In genomic region chr4:78720994-78721677, GRCh38 we compare ENCODE assay signal across 8 cellular contexts. TPM values are rescaled to one million over a fixed set of nuclear protein-coding genes. Genes with fewer than 3 reads are reported as not detected.
DNase-seq lines count a peak whose midpoint lies in the region; ATAC-seq, FAIRE-seq and TF ChIP-seq lines count a peak whose summit lies in the region.

No MANE protein-coding gene starts in this region.

- WGBS in K562 (ENCODE audit: insufficient coverage, low coverage, missing lambda C conversion rate) = 2% methylated on average over 10 of the region's 10 CpGs

- H4K20me1 ChIP-seq in BLaER1 treated with 17β-estradiol and CSF1 and Interleukin-3, amounts not matched to agents 10 nM and 100 nM = no peaks in the 10 kb centered on the region
- no peaks in the 10 kb centered on the region for H4K20me1 ChIP-seq in K562 (replicated peaks; ENCODE audit: control insufficient read depth, insufficient read depth, low read length)

- peaks cover 21 to 39% (median 28%) of the 10 kb centered on the region in 10 experiments for H3K4me1 ChIP-seq in BLaER1 treated with 17β-estradiol and CSF1 and Interleukin-3, amounts not matched to agents 10 nM and 100 nM
- peaks cover 43% of the 10 kb centered on the region for H3K4me1 ChIP-seq in HUES48 (ENCODE audit: control insufficient read depth, insufficient read depth, low read length)
- H3K4me1 ChIP-seq in K562 (replicated peaks in 1 of 2; ENCODE audit: control insufficient read depth in 2 of 2, insufficient read depth in 2 of 2, low read length in 2 of 2) = peaks cover 16 to 45% of the 10 kb centered on the region in 2 experiments

- peak in 1 of 2 experiments; percentile 35; a peak in 2 of 4 replicates for TF ChIP-seq RAD21 in K562 (CRISPR knock-in tag; conservative IDR thresholded peaks at IDR 0.05 in 1 of 2, IDR thresholded peaks at IDR 0.05 in 1 of 2)

- H3K9ac ChIP-seq in BLaER1 treated with 17β-estradiol and CSF1 and Interleukin-3, amounts not matched to agents 10 nM and 100 nM = peak overlapping the region in 3 of 11 experiments; percentile 25 to 60 (median 34); a peak in 3 of 22 replicates
- H3K9ac ChIP-seq in HUES48 (ENCODE audit: low read depth, low read length) = no peak overlapping the region
- peak overlapping the region; percentile 68 to 69; a peak in 3 of 4 replicates for H3K9ac ChIP-seq in K562 (ENCODE audit: insufficient read depth in 1 of 2, low read depth in 2 of 2, low read length in 2 of 2)

- DNase-seq in GM20000 (ENCODE audit: low spot score) (peak; percentile 23), K562 (ENCODE audit: extremely low read depth in 1 of 4, low spot score in 3 of 4) (peak; percentile 30 to 93 (median 57)), DMS79 (lab: John Stamatoyannopoulos, UW) (no peak), NAMALWA (ENCODE audit: low spot score) (no peak), GM19238 (ENCODE audit: insufficient read length, low spot score) (no peak)
- peak; percentile 1 to 2 for DNase-seq in stimulated activated CD4-positive, alpha-beta T cell treated with anti-CD3 and anti-CD28 coated beads, Interleukin-4, amount 100 ng/mL, for 48 hours (ENCODE audit: low read depth in 2 of 2)

- peak overlapping the region; percentile 55 to 86 (median 68) for H3K4me2 ChIP-seq in BLaER1 treated with 17β-estradiol and CSF1 and Interleukin-3, amounts not matched to agents 10 nM and 100 nM
- H3K4me2 ChIP-seq in K562 (ENCODE audit: insufficient read depth, low read length) = peak overlapping the region; percentile 77

- TF ChIP-seq EP300 in K562 (IDR thresholded peaks at IDR 0.05; ENCODE audit: low read length) = peak; percentile 97

- peak overlapping the region; percentile 81 for H2AFZ ChIP-seq in K562 (ENCODE audit: low read depth, low read length)

- FAIRE-seq in K562 (lab: Jason Lieb, UNC) = peak; percentile 95

- POLR2A ChIA-PET in K562 (lab: Yijun Ruan, JAX) = interaction anchor here (0.6 to 1.9 kb wide), 6 partner anchors 9 to 475 kb away, joined by 3 to 12 read pairs (median 3); partner anchors contain the start of gene BMP2K

- in situ Hi-C loops in K562 (cut with MboI) = no loop called here

- H3K4me3 ChIP-seq in BLaER1 treated with 17β-estradiol and CSF1 and Interleukin-3, amounts not matched to agents 10 nM and 100 nM = peak overlapping the region in 2 of 10 experiments; percentile 11; a peak in 1 of 20 replicates
- peak overlapping the region; percentile 33; the same call in 1 of the 2 replicates for H3K4me3 ChIP-seq in HUES48 (ENCODE audit: low read depth, low read length)
- H3K4me3 ChIP-seq in K562 = peak overlapping the region; percentile 18; the same call in 1 of the 2 replicates

- H3K27me3 ChIP-seq in BLaER1 treated with 17β-estradiol and CSF1 and Interleukin-3, amounts not matched to agents 10 nM and 100 nM = no peaks in the 10 kb centered on the region
- H3K27me3 ChIP-seq in HUES48 (ENCODE audit: control insufficient read depth, insufficient read depth, low read length) (peaks cover 7% of the 10 kb centered on the region), K562 (ENCODE audit: control insufficient read depth in 2 of 2, insufficient read depth in 2 of 2, low read length in 2 of 2) (no peaks in the 10 kb centered on the region)

- H3K9me3 ChIP-seq in BLaER1 treated with 17β-estradiol and CSF1 and Interleukin-3, amounts not matched to agents 10 nM and 100 nM (replicated peaks in 1 of 11) = no peaks in the 10 kb centered on the region
- H3K9me3 ChIP-seq in HUES48 (ENCODE audit: control insufficient read depth, insufficient read depth, low read length) (no peaks in the 10 kb centered on the region), K562 (replicated peaks; ENCODE audit: control insufficient read depth, insufficient read depth, low read depth, low read length) (no peaks in the 10 kb centered on the region)

- TF ChIP-seq POLR2A in K562 (conservative IDR thresholded peaks at IDR 0.05) = peak; percentile 72

- TF ChIP-seq CTCF in GM20000 (IDR thresholded peaks at IDR 0.05; ENCODE audit: extremely low read depth, missing control alignments) (no peak), K562 (IDR thresholded peaks at IDR 0.05 in 2 of 3, conservative IDR thresholded peaks at IDR 0.05 in 1 of 3; ENCODE audit: insufficient read depth in 2 of 3, low read depth in 1 of 3, low read length in 3 of 3) (no peak)

- peak overlapping the region in 5 of 11 experiments; percentile 37 to 59 (median 42); a peak in 9 of 22 replicates for H3K27ac ChIP-seq in BLaER1 treated with 17β-estradiol and CSF1 and Interleukin-3, amounts not matched to agents 10 nM and 100 nM
- peak overlapping the region; percentile 16 for H3K27ac ChIP-seq in HUES48 (ENCODE audit: low read depth, low read length)
- peak overlapping the region; percentile 93 for H3K27ac ChIP-seq in K562 (ENCODE audit: extremely low read depth, low read depth, low read length)

- no peaks in the 10 kb centered on the region for H3K36me3 ChIP-seq in BLaER1 treated with 17β-estradiol and CSF1 and Interleukin-3, amounts not matched to agents 10 nM and 100 nM
- H3K36me3 ChIP-seq in HUES48 (ENCODE audit: control insufficient read depth, insufficient read depth, low read length) = no peaks in the 10 kb centered on the region
- no peaks in the 10 kb centered on the region; the same call in 2 of the 3 replicates for H3K36me3 ChIP-seq in K562 (ENCODE audit: control insufficient read depth, insufficient read depth, low read length)

- CTCF ChIA-PET in K562 (lab: Yijun Ruan, JAX; ENCODE audit: low intra/inter-chr PET ratio) = no interaction called here

- peak; percentile 96 for ATAC-seq in K562

- H3K9me1 ChIP-seq in K562 (ENCODE audit: control insufficient read depth, insufficient read depth, low read length) = no peaks in the 10 kb centered on the region

- BruUV-seq in K562 (replicated peaks; lab: Mats Ljungman, UMichigan) = no TSS peak

- intact Hi-C loops in K562 (cut with micrococcal nuclease) = loop anchor here (2.0 kb wide), 2 partner anchors 28 to 76 kb away; no protein-coding TSS in a partner anchor

- H3K79me2 ChIP-seq in K562 (ENCODE audit: control insufficient read depth, insufficient read depth, low read length) = peaks cover 6% of the 10 kb centered on the region; the same call in 2 of the 3 replicates

TF ChIP-seq in K562, 482 proteins besides CTCF, POLR2A, EP300 and RAD21 (continues in another document):
- TF ChIP-seq CHD1 (IDR thresholded peaks at IDR 0.05; ENCODE audit: low read length) (no peak), XRCC4 (IDR thresholded peaks at IDR 0.05; ENCODE audit: extremely low read depth, insufficient read depth, insufficient read length) (no peak), ZNF408 (CRISPR knock-in tag; IDR thresholded peaks at IDR 0.05; ENCODE audit: low read depth) (no peak), NFE2 (IDR thresholded peaks at IDR 0.05; ENCODE audit: low read depth) (peak; percentile 59; the same call in 1 of the 2 replicates), ZC3H11A (IDR thresholded peaks at IDR 0.05; ENCODE audit: low read depth, low read length) (no peak)

RNA-seq across cellular contexts. Expression of gene BMP2K, which starts 55.0 kb away (rescaled TPM):
- 277 and 609 TPM in 2 replicates for total RNA-seq in K562 (2011; cell fraction: chromatin; rRNA removed; ENCODE audit: low replicate concordance)
- total RNA-seq in K562 (2011; cell fraction: nucleolus; rRNA removed) = 85.4 and 124 TPM in 2 replicates
- 181 and 239 TPM in 2 replicates for total RNA-seq in K562 (2011; cell fraction: nucleoplasm; rRNA removed)
- total RNA-seq in K562 (2014; rRNA removed) (87.6 and 88.6 TPM in 2 replicates), K562 (2014; rRNA removed; fragmentation: Illumina TruSeq; extraction: Trizol) (141 and 176 TPM in 2 replicates), K562 (2015; rRNA removed; fragmentation: Illumina TruSeq; extraction: Trizol) (202 and 217 TPM in 2 replicates), K562 (2021) (104 and 120 TPM in 2 replicates)
- polyA plus RNA-seq in K562 (2011; rRNA removed) (125 and 150 TPM in 2 replicates), K562 (2014; fragmentation: Illumina TruSeq; extraction: Trizol) (96.8 and 104 TPM in 2 replicates), K562 (2014; fragmentation: Nextera tagmentation; extraction: Ambion mirVana) (10 to 100 TPM; 17.0 to 24.0 TPM), K562 (2014; rRNA removed) (76.3 and 85.8 TPM in 2 replicates)
- polyA plus RNA-seq in K562 (2011; cell fraction: cytosol; rRNA removed) = 51.4 and 56.4 TPM in 2 replicates
- 185 and 191 TPM in 2 replicates for polyA plus RNA-seq in K562 (2011; cell fraction: nucleus; rRNA removed)
- polyA plus RNA-seq in K562 (2012) = 52.6 and 57.6 TPM in 2 replicates
- 321 and 336 TPM in 2 replicates for polyA minus RNA-seq in K562 (2011; rRNA and poly(A)+ RNA removed)
- 69.5 and 101 TPM in 2 replicates for polyA minus RNA-seq in K562 (2011; cell fraction: cytosol; rRNA and poly(A)+ RNA removed)
- 312 and 418 TPM in 2 replicates for polyA minus RNA-seq in K562 (2011; cell fraction: nucleus; rRNA and poly(A)+ RNA removed)

Comparison
In these comparisons a context has a peak if more than half of its experiments do, and no peak if none do; other contexts are left out.
1. DNase-seq: peak in GM20000 (single experiment), K562 (4 of 4) and stimulated activated CD4-positive, alpha-beta T cell treated with anti-CD3 and anti-CD28 coated beads, Interleukin-4, amount 100 ng/mL, for 48 hours (2 of 2); none in DMS79 (single experiment), NAMALWA (single experiment) and GM19238 (single experiment).